ENCODE assay signal across 1 cellular context in the genomic region with DNA sequence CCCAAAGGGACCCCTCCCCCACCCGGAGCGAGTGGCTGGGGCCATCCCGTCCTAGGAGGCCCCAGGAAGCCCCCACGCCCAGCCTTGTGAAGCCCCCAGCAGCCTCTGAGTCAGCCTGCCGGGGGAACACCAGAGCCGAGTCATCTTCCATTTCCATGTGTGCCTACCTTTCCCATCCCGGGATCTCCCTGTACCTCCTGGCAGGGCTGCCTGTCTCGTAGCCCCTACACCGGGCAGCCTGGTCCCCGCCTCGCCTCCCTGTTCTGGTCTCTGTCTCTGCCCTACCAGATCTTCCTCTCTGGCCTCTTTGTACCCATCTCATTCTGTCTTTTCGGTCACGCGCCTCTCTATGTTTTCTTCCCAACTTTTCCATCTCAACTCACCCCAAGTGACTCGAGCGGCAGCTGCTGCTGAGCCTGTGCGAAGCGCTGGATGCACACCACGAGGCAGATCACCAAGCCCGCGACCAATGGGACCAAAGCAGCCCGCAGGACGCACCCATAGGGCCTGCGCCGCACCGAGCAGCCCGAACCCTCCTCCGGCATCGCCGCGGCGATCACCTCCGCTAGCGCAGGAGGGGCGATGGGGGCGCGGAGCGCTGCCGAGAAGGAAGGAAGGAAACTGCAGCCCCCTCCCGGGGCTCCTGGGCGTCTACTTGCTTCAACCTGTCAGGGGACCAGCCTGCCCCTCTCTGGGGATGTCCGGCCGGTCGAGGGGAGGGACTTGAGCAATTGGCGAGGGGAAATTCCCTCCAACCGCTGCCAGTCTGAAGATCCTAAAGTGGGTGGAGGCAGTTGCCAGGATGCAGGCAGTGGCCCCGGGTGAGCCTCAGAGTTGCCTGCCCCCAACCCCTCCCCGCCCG.
TF ChIP-seq lines count a peak whose summit lies in the region.

A gene with protein sequence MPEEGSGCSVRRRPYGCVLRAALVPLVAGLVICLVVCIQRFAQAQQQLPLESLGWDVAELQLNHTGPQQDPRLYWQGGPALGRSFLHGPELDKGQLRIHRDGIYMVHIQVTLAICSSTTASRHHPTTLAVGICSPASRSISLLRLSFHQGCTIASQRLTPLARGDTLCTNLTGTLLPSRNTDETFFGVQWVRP (minus strand): TSS at position 693 of the 862 bp plus-strand sequence. CDS start 148 bp downstream, at position 545.

TF ChIP-seq in IMR-90, 13 proteins besides CTCF, POLR2A, EP300 and RAD21 (continued from another document):
- TF ChIP-seq BHLHE40 (IDR thresholded peaks at IDR 0.05; ENCODE audit: low read depth, low read length) (no peak), FOS (IDR thresholded peaks at IDR 0.05; ENCODE audit: low read depth, low read length) (no peak), MAFK (IDR thresholded peaks at IDR 0.05; ENCODE audit: low read depth, low read length) (no peak), SMC3 (IDR thresholded peaks at IDR 0.05; ENCODE audit: low read depth, low read length) (no peak), RFX5 (IDR thresholded peaks at IDR 0.05; ENCODE audit: low read depth, low read length) (no peak), NFE2L2 (IDR thresholded peaks at IDR 0.05; ENCODE audit: low read depth, low read length) (no peak), CEBPB (IDR thresholded peaks at IDR 0.05; ENCODE audit: low read depth, low read length) (no peak), MAZ (IDR thresholded peaks at IDR 0.05; ENCODE audit: borderline replicate concordance, low read depth, low read length) (no peak), RCOR1 (IDR thresholded peaks at IDR 0.05; ENCODE audit: insufficient replicate concordance, low read length) (no peak), MXI1 (IDR thresholded peaks at IDR 0.05; ENCODE audit: borderline replicate concordance, low read depth, low read length) (no peak), CHD1 (IDR thresholded peaks at IDR 0.05; ENCODE audit: low read depth, low read length) (no peak)
- TF ChIP-seq, protein P1, sequence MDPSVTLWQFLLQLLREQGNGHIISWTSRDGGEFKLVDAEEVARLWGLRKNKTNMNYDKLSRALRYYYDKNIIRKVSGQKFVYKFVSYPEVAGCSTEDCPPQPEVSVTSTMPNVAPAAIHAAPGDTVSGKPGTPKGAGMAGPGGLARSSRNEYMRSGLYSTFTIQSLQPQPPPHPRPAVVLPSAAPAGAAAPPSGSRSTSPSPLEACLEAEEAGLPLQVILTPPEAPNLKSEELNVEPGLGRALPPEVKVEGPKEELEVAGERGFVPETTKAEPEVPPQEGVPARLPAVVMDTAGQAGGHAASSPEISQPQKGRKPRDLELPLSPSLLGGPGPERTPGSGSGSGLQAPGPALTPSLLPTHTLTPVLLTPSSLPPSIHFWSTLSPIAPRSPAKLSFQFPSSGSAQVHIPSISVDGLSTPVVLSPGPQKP (IDR thresholded peaks at IDR 0.05; ENCODE audit: borderline replicate concordance, low read depth, low read length) = no peak
